ENCODE assay signal across 10 cellular contexts in genomic region chr16:400061-400540, GRCh38. TPM values are rescaled to one million over a fixed set of nuclear protein-coding genes. Genes with fewer than 3 reads are reported as not detected.
DNase-seq lines count a peak whose midpoint lies in the region; ATAC-seq and TF ChIP-seq lines count a peak whose summit lies in the region.
"Had no signal": no experiment of that assay in that cellular context is flagged by ENCODE, and none has a peak within 500 bp of the region (broad histone marks: within the 10 kb centered on the region; RNA-seq: fewer than 3 reads in every experiment).

No MANE protein-coding gene starts in this region.

- intact Hi-C loops in activated T-helper 1 cell treated with anti-CD3 and anti-CD28 coated beads, Interleukin-12 subunit alpha, Interleukin-12 subunit beta, Interleukin-2, Interleukin-4 antibody, amounts not matched to agents 30 ng/mL and 10 ng/mL and 1 ng/mL, durations not matched to agents 14 hours and 24 hours and 36 hours (cut with micrococcal nuclease): loop anchor here (2.0 to 5.0 kb wide), 4 partner anchors 29 to 1212 kb away; partner anchors contain the start of genes CAPN15, CRAMP1, IFT140 and METTL26
- intact Hi-C loops in lower lobe of right lung (cut with DNase I) (no loop called here), upper lobe of right lung (cut with DNase I) (no loop called here)

- H3K4me1 ChIP-seq in cardiac muscle cell (ENCODE audit: low read depth) (peaks cover 9% of the 10 kb centered on the region), right atrium auricular region (peaks cover 0 to 23% of the 10 kb centered on the region in 2 donors), lower lobe of right lung (peaks cover 22% of the 10 kb centered on the region), upper lobe of right lung (peaks cover 25% of the 10 kb centered on the region)

- H3K36me3 Mint-ChIP-seq in activated T-helper 1 cell treated with anti-CD3 and anti-CD28 coated beads, Interleukin-12 subunit alpha, Interleukin-12 subunit beta, Interleukin-2, Interleukin-4 antibody, amounts not matched to agents 30 ng/mL and 10 ng/mL and 1 ng/mL, durations not matched to agents 14 hours and 24 hours and 36 hours (ENCODE audit: low read depth): no peaks in the 10 kb centered on the region

- DNase-seq in cardiac muscle cell (ENCODE audit: low read depth in 1 of 2, low spot score in 1 of 2) (no peak), right atrium auricular region (ENCODE audit: low spot score) (no peak), lower lobe of right lung (no peak), upper lobe of right lung (no peak), GM03348 (ENCODE audit: low spot score) (no peak), 8988T (no peak), NCI-H2227 treated with DMSO at 0.1 percent for 48 hours (lab: John Stamatoyannopoulos, UW) (no peak)
- no peak for DNase-seq in activated T-helper 1 cell treated with anti-CD3 and anti-CD28 coated beads, Interleukin-12 subunit alpha, Interleukin-12 subunit beta, Interleukin-2, Interleukin-4 antibody, amounts not matched to agents 30 ng/mL and 10 ng/mL and 1 ng/mL, durations not matched to agents 14 hours and 24 hours and 36 hours (ENCODE audit: low spot score)
- DNase-seq: GOT3, NCI-H2029 treated with DMSO at 0.1 percent for 48 hours had no signal

- no peaks in the 10 kb centered on the region for H3K9me3 ChIP-seq in cardiac muscle cell (ENCODE audit: low read depth)
- H3K9me3 ChIP-seq in right atrium auricular region: no peaks in the 10 kb centered on the region
- H3K9me3 ChIP-seq in lower lobe of right lung: no peaks in the 10 kb centered on the region
- no peaks in the 10 kb centered on the region for H3K9me3 ChIP-seq in upper lobe of right lung

- H3K27me3 ChIP-seq in cardiac muscle cell: no peaks in the 10 kb centered on the region
- no peaks in the 10 kb centered on the region for H3K27me3 ChIP-seq in right atrium auricular region
- no peaks in the 10 kb centered on the region for H3K27me3 ChIP-seq in lower lobe of right lung (ENCODE audit: low read depth)
- no peaks in the 10 kb centered on the region for H3K27me3 ChIP-seq in upper lobe of right lung

- no peak overlapping the region for H3K4me3 ChIP-seq in cardiac muscle cell
- no peak overlapping the region for H3K4me3 ChIP-seq in right atrium auricular region
- H3K4me3 ChIP-seq in lower lobe of right lung: peak overlapping the region; percentile 97
- H3K4me3 ChIP-seq in upper lobe of right lung: peak overlapping the region; percentile 90

- H3K27ac ChIP-seq in cardiac muscle cell (peak overlapping the region; percentile 94), right atrium auricular region (peak overlapping the region in 1 of 2 donors; percentile 95), lower lobe of right lung (peak overlapping the region; percentile 90), upper lobe of right lung (peak overlapping the region; percentile 90)

- peaks cover 11% of the 10 kb centered on the region for H3K27me3 Mint-ChIP-seq in activated T-helper 1 cell treated with anti-CD3 and anti-CD28 coated beads, Interleukin-12 subunit alpha, Interleukin-12 subunit beta, Interleukin-2, Interleukin-4 antibody, amounts not matched to agents 30 ng/mL and 10 ng/mL and 1 ng/mL, durations not matched to agents 14 hours and 24 hours and 36 hours (ENCODE audit: insufficient read depth)

- peak overlapping the region; percentile 66 for H3K27ac Mint-ChIP-seq in activated T-helper 1 cell treated with anti-CD3 and anti-CD28 coated beads, Interleukin-12 subunit alpha, Interleukin-12 subunit beta, Interleukin-2, Interleukin-4 antibody, amounts not matched to agents 30 ng/mL and 10 ng/mL and 1 ng/mL, durations not matched to agents 14 hours and 24 hours and 36 hours

- peak overlapping the region; percentile 87 for H3K4me3 Mint-ChIP-seq in activated T-helper 1 cell treated with anti-CD3 and anti-CD28 coated beads, Interleukin-12 subunit alpha, Interleukin-12 subunit beta, Interleukin-2, Interleukin-4 antibody, amounts not matched to agents 30 ng/mL and 10 ng/mL and 1 ng/mL, durations not matched to agents 14 hours and 24 hours and 36 hours

- TF ChIP-seq CTCF in cardiac muscle cell (IDR thresholded peaks at IDR 0.05; ENCODE audit: low read depth, low read length): no peak
- TF ChIP-seq CTCF in right atrium auricular region (IDR thresholded peaks at IDR 0.05): no peak
- no peak for TF ChIP-seq CTCF in lower lobe of right lung (IDR thresholded peaks at IDR 0.05)
- no peak for TF ChIP-seq CTCF in upper lobe of right lung (IDR thresholded peaks at IDR 0.05)

- peaks cover 19% of the 10 kb centered on the region for H3K4me1 Mint-ChIP-seq in activated T-helper 1 cell treated with anti-CD3 and anti-CD28 coated beads, Interleukin-12 subunit alpha, Interleukin-12 subunit beta, Interleukin-2, Interleukin-4 antibody, amounts not matched to agents 30 ng/mL and 10 ng/mL and 1 ng/mL, durations not matched to agents 14 hours and 24 hours and 36 hours (ENCODE audit: low read depth)

- ATAC-seq in lower lobe of right lung: no peak
- no peak for ATAC-seq in upper lobe of right lung

- H3K36me3 ChIP-seq in cardiac muscle cell: peaks cover 13% of the 10 kb centered on the region
- no peaks in the 10 kb centered on the region for H3K36me3 ChIP-seq in right atrium auricular region
- peaks cover 4% of the 10 kb centered on the region for H3K36me3 ChIP-seq in lower lobe of right lung
- no peaks in the 10 kb centered on the region for H3K36me3 ChIP-seq in upper lobe of right lung

- H3K9me3 Mint-ChIP-seq in activated T-helper 1 cell treated with anti-CD3 and anti-CD28 coated beads, Interleukin-12 subunit alpha, Interleukin-12 subunit beta, Interleukin-2, Interleukin-4 antibody, amounts not matched to agents 30 ng/mL and 10 ng/mL and 1 ng/mL, durations not matched to agents 14 hours and 24 hours and 36 hours: no peaks in the 10 kb centered on the region

RNA-seq across cellular contexts. Expression of gene DECR2, which starts 1.6 kb away (rescaled TPM):
- total RNA-seq in cardiac muscle cell (48.7 and 51.5 TPM in 2 replicates), right atrium auricular region (10 to 100 TPM; 10.6 to 18.7 TPM), lower lobe of right lung (10.1 TPM), upper lobe of right lung (14.2 TPM)
- 49.5 and 50.0 TPM in 2 replicates for polyA plus RNA-seq in cardiac muscle cell
- 18.0 and 20.1 TPM in 2 replicates for total RNA-seq in activated T-helper 1 cell treated with anti-CD3 and anti-CD28 coated beads, Interleukin-12 subunit alpha, Interleukin-12 subunit beta, Interleukin-2, Interleukin-4 antibody, amounts not matched to agents 30 ng/mL and 10 ng/mL and 1 ng/mL, durations not matched to agents 14 hours and 24 hours and 36 hours

RNA-seq across cellular contexts. Expression of gene NME4, which starts 3.1 kb away (rescaled TPM):
- 352 and 452 TPM in 2 replicates for total RNA-seq in cardiac muscle cell
- polyA plus RNA-seq in cardiac muscle cell: 518 and 664 TPM in 2 replicates
- total RNA-seq in right atrium auricular region: 10 to 100 TPM; 45.4 to 45.8 TPM
- total RNA-seq in activated T-helper 1 cell treated with anti-CD3 and anti-CD28 coated beads, Interleukin-12 subunit alpha, Interleukin-12 subunit beta, Interleukin-2, Interleukin-4 antibody, amounts not matched to agents 30 ng/mL and 10 ng/mL and 1 ng/mL, durations not matched to agents 14 hours and 24 hours and 36 hours: 57.2 and 58.7 TPM in 2 replicates
- 42.3 TPM for total RNA-seq in lower lobe of right lung
- total RNA-seq in upper lobe of right lung: 45.6 TPM

RNA-seq across cellular contexts. Expression of gene PGAP6, which starts 18.3 kb away (rescaled TPM):
- 135 and 167 TPM in 2 replicates for total RNA-seq in cardiac muscle cell
- 113 and 142 TPM in 2 replicates for polyA plus RNA-seq in cardiac muscle cell
- total RNA-seq in right atrium auricular region: 10 to 100 TPM; 34.0 to 41.1 TPM
- total RNA-seq in activated T-helper 1 cell treated with anti-CD3 and anti-CD28 coated beads, Interleukin-12 subunit alpha, Interleukin-12 subunit beta, Interleukin-2, Interleukin-4 antibody, amounts not matched to agents 30 ng/mL and 10 ng/mL and 1 ng/mL, durations not matched to agents 14 hours and 24 hours and 36 hours: 35.7 and 36.3 TPM in 2 replicates
- total RNA-seq in lower lobe of right lung: 55.8 TPM
- 65.2 TPM for total RNA-seq in upper lobe of right lung

RNA-seq across cellular contexts. Expression of gene RAB11FIP3, which starts 25.3 kb away (rescaled TPM):
- total RNA-seq in cardiac muscle cell (61.8 and 77.1 TPM in 2 replicates), right atrium auricular region (10 to 100 TPM; 19.9 to 43.8 TPM), lower lobe of right lung (32.2 TPM), upper lobe of right lung (44.1 TPM)
- 55.3 TPM in 2 replicates for polyA plus RNA-seq in cardiac muscle cell
- 41.4 and 47.5 TPM in 2 replicates for total RNA-seq in activated T-helper 1 cell treated with anti-CD3 and anti-CD28 coated beads, Interleukin-12 subunit alpha, Interleukin-12 subunit beta, Interleukin-2, Interleukin-4 antibody, amounts not matched to agents 30 ng/mL and 10 ng/mL and 1 ng/mL, durations not matched to agents 14 hours and 24 hours and 36 hours

RNA-seq across cellular contexts. Expression of gene MRPL28, which starts 29.8 kb away (rescaled TPM):
- total RNA-seq in cardiac muscle cell (242 and 350 TPM in 2 replicates), right atrium auricular region (10 to 100 TPM; 89.0 to 90.3 TPM), lower lobe of right lung (43.4 TPM), upper lobe of right lung (39.0 TPM)
- 234 and 290 TPM in 2 replicates for polyA plus RNA-seq in cardiac muscle cell
- total RNA-seq in activated T-helper 1 cell treated with anti-CD3 and anti-CD28 coated beads, Interleukin-12 subunit alpha, Interleukin-12 subunit beta, Interleukin-2, Interleukin-4 antibody, amounts not matched to agents 30 ng/mL and 10 ng/mL and 1 ng/mL, durations not matched to agents 14 hours and 24 hours and 36 hours: 110 and 115 TPM in 2 replicates

Comparison
In these comparisons a context has a peak if more than half of its experiments do, and no peak if none do; other contexts are left out.
1. H3K4me3 ChIP-seq: peak in lower lobe of right lung (single experiment) and upper lobe of right lung (single experiment); none in cardiac muscle cell (single experiment) and right atrium auricular region (0 of 2).